1 cellular context compared by ENCODE assay signal in genomic region chr12:124928095-124928911, GRCh38.
TF ChIP-seq lines count a peak whose summit lies in the region.

No MANE protein-coding gene starts in this region.

TF ChIP-seq in K562, 482 proteins besides CTCF, POLR2A, EP300 and RAD21 (continued from another document and continues in another):
- no peak for TF ChIP-seq ZNF609 (CRISPR knock-in tag; IDR thresholded peaks at IDR 0.05; ENCODE audit: borderline replicate concordance)
- TF ChIP-seq ZNF24 (IDR thresholded peaks at IDR 0.05): peak; percentile 99
- no peak for TF ChIP-seq ETV1 (tag; conservative IDR thresholded peaks at IDR 0.05; ENCODE audit: low read depth)
- TF ChIP-seq MGA (IDR thresholded peaks at IDR 0.05): peak; percentile 37; the same call in 1 of the 2 replicates
- TF ChIP-seq BCL6 (CRISPR knock-in tag; IDR thresholded peaks at IDR 0.05): no peak
- TF ChIP-seq CHD4 (IDR thresholded peaks at IDR 0.05; ENCODE audit: insufficient read depth, insufficient replicate concordance, low read depth, low read length, poor library complexity, severe bottlenecking): peak; percentile 47
- no peak for TF ChIP-seq JUND (IDR thresholded peaks at IDR 0.05; ENCODE audit: borderline replicate concordance, low read depth, low read length)
- 0 out of 3 replicates have a peak, but pooled peaks have one; percentile 3 for TF ChIP-seq JUND (tag; IDR thresholded peaks at IDR 0.05; ENCODE audit: borderline replicate concordance, low read depth, low read length)
- no peak for TF ChIP-seq SNRNP70 (optimal IDR thresholded peaks at IDR 0.05; ENCODE audit: low read depth, low read length)
- TF ChIP-seq SP1 (CRISPR knock-in tag; IDR thresholded peaks at IDR 0.05): no peak
- TF ChIP-seq FOXA1 (IDR thresholded peaks at IDR 0.05; ENCODE audit: borderline replicate concordance): no peak
- TF ChIP-seq ZBTB2 (IDR thresholded peaks at IDR 0.05): 0 out of 2 replicates have a peak, but pooled peaks have one; percentile 3
- no peak for TF ChIP-seq MTF1 (CRISPR knock-in tag; IDR thresholded peaks at IDR 0.05; ENCODE audit: borderline replicate concordance)
- no peak for TF ChIP-seq ZNF512 (tag; IDR thresholded peaks at IDR 0.05)
- no peak for TF ChIP-seq ID3 (CRISPR knock-in tag; IDR thresholded peaks at IDR 0.05)
- peak; percentile 21; the same call in 1 of the 2 replicates for TF ChIP-seq ID3 (tag; IDR thresholded peaks at IDR 0.05)
- no peak for TF ChIP-seq AFF4 (CRISPR knock-in tag; IDR thresholded peaks at IDR 0.05)
- TF ChIP-seq NFRKB (IDR thresholded peaks at IDR 0.05; ENCODE audit: low read depth): no peak
- TF ChIP-seq ZNF134 (CRISPR knock-in tag; conservative IDR thresholded peaks at IDR 0.05): no peak
- no peak for TF ChIP-seq ZNF174 (CRISPR knock-in tag; IDR thresholded peaks at IDR 0.05)
- TF ChIP-seq ZFX (CRISPR knock-in tag; IDR thresholded peaks at IDR 0.05): peak; percentile 22; the same call in 1 of the 2 replicates
- peak; percentile 57 for TF ChIP-seq SMARCA5 (IDR thresholded peaks at IDR 0.05)
- no peak for TF ChIP-seq PRMT5 (CRISPR knock-in tag; IDR thresholded peaks at IDR 0.05)
- no peak for TF ChIP-seq ZNF282 (CRISPR knock-in tag; IDR thresholded peaks at IDR 0.05)
- no peak for TF ChIP-seq SMAD4 (CRISPR knock-in tag; conservative IDR thresholded peaks at IDR 0.05)
- no peak for TF ChIP-seq DACH1 (IDR thresholded peaks at IDR 0.05; ENCODE audit: partially characterized antibody)
- TF ChIP-seq STAT6 (CRISPR knock-in tag; IDR thresholded peaks at IDR 0.05): no peak
- no peak for TF ChIP-seq CAMTA2 (CRISPR knock-in tag; conservative IDR thresholded peaks at IDR 0.05)
- TF ChIP-seq CBX5 (IDR thresholded peaks at IDR 0.05; ENCODE audit: borderline replicate concordance, low read depth): no peak
